9 cellular contexts compared by ENCODE assay signal in genomic region chr1:203630697-203631096, GRCh38. TPM values are rescaled to one million over a fixed set of nuclear protein-coding genes. Genes with fewer than 3 reads are reported as not detected.
DNase-seq lines count a peak whose midpoint lies in the region; ATAC-seq and TF ChIP-seq lines count a peak whose summit lies in the region.
"Had no signal": no experiment of that assay in that cellular context is flagged by ENCODE, and none has a peak within 500 bp of the region (broad histone marks: within the 10 kb centered on the region; RNA-seq: fewer than 3 reads in every experiment).

No MANE protein-coding gene starts in this region.

- peaks cover 0 to 4% (median 0%) of the 10 kb centered on the region in 3 experiments for H3K36me3 ChIP-seq in naive thymus-derived CD4-positive, alpha-beta T cell (ENCODE audit: control insufficient read depth in 2 of 3, insufficient read depth in 3 of 3, low read length in 3 of 3)
- H3K36me3 ChIP-seq in vagina, result no peaks in the 10 kb centered on the region
- no peaks in the 10 kb centered on the region for H3K36me3 ChIP-seq in body of pancreas (replicated peaks in 1 of 2; ENCODE audit: insufficient read depth in 1 of 2, low read depth in 2 of 2)

- H3K9me3 Mint-ChIP-seq in activated naive CD4-positive, alpha-beta T cell treated with anti-CD3 and anti-CD28 coated beads, Interleukin-2, amount 50 U/mL, for 72 hours, result no peaks in the 10 kb centered on the region
- no peaks in the 10 kb centered on the region for H3K9me3 Mint-ChIP-seq in activated naive CD4-positive, alpha-beta T cell treated with anti-CD3 and anti-CD28 coated beads for 36 hours
- no peaks in the 10 kb centered on the region for H3K9me3 Mint-ChIP-seq in endothelial cell (ENCODE audit: unreplicated experiment)
- peaks cover 0 to 3% (median 0%) of the 10 kb centered on the region in 11 donors for H3K9me3 Mint-ChIP-seq in naive thymus-derived CD4-positive, alpha-beta T cell

- peaks cover 52% of the 10 kb centered on the region for H3K4me1 Mint-ChIP-seq in activated naive CD4-positive, alpha-beta T cell treated with anti-CD3 and anti-CD28 coated beads for 36 hours (ENCODE audit: low read depth)
- H3K4me1 Mint-ChIP-seq in endothelial cell (ENCODE audit: unreplicated experiment), result peaks cover 44% of the 10 kb centered on the region
- H3K4me1 Mint-ChIP-seq in naive thymus-derived CD4-positive, alpha-beta T cell, result peaks cover 37 to 58% (median 46%) of the 10 kb centered on the region in 7 donors

- peaks cover 15 to 19% of the 10 kb centered on the region in 2 donors for H3K4me1 ChIP-seq in naive thymus-derived CD4-positive, alpha-beta T cell (ENCODE audit: control insufficient read depth in 2 of 2, insufficient read depth in 2 of 2, low read length in 2 of 2)
- H3K4me1 ChIP-seq in vagina, result peaks cover 62% of the 10 kb centered on the region
- peaks cover 46% of the 10 kb centered on the region for H3K4me1 ChIP-seq in body of pancreas

- intact Hi-C loops in activated naive CD4-positive, alpha-beta T cell treated with anti-CD3 and anti-CD28 coated beads for 36 hours (cut with micrococcal nuclease), result no loop called here
- intact Hi-C loops in naive thymus-derived CD4-positive, alpha-beta T cell (cut with micrococcal nuclease), result no loop called here
- intact Hi-C loops in vagina (cut with DNase I) (no loop called here), body of pancreas (cut with DNase I) (loop anchor here (5.0 kb wide), 1 partner anchor 57 kb away; no protein-coding TSS in a partner anchor)

- DNase-seq in activated naive CD4-positive, alpha-beta T cell treated with anti-CD3 and anti-CD28 coated beads, Interleukin-2, amount 50 U/mL, for 72 hours (ENCODE audit: low spot score in 2 of 2), result no peak
- DNase-seq in activated naive CD4-positive, alpha-beta T cell treated with anti-CD3 and anti-CD28 coated beads for 36 hours, result no peak
- DNase-seq in endothelial cell (ENCODE audit: low spot score) (no peak), vagina (ENCODE audit: extremely low spot score in 2 of 2) (no peak), body of pancreas (no peak), HuH-7 (ENCODE audit: low spot score) (no peak)
- no peak for DNase-seq in naive thymus-derived CD4-positive, alpha-beta T cell
- DNase-seq: HCEC 1CT had no signal

- H3K36me3 Mint-ChIP-seq in activated naive CD4-positive, alpha-beta T cell treated with anti-CD3 and anti-CD28 coated beads, Interleukin-2, amount 50 U/mL, for 72 hours, result peaks cover 0 to 33% of the 10 kb centered on the region in 2 donors
- no peaks in the 10 kb centered on the region for H3K36me3 Mint-ChIP-seq in activated naive CD4-positive, alpha-beta T cell treated with anti-CD3 and anti-CD28 coated beads for 36 hours (ENCODE audit: low read depth)
- H3K36me3 Mint-ChIP-seq in endothelial cell (ENCODE audit: low read depth, unreplicated experiment), result peaks cover 16% of the 10 kb centered on the region
- peaks cover 0 to 35% (median 0%) of the 10 kb centered on the region in 5 donors for H3K36me3 Mint-ChIP-seq in naive thymus-derived CD4-positive, alpha-beta T cell

- no peak for ATAC-seq in activated naive CD4-positive, alpha-beta T cell treated with anti-CD3 and anti-CD28 coated beads, Interleukin-2, amount 50 U/mL, for 72 hours
- no peak for ATAC-seq in naive thymus-derived CD4-positive, alpha-beta T cell
- ATAC-seq in body of pancreas (no peak), GM19351 (IDR thresholded peaks at IDR 0.05; ENCODE audit: unreplicated experiment) (no peak)

- POLR2A ChIA-PET in naive thymus-derived CD4-positive, alpha-beta T cell (lab: Charles Lee), result no interaction called here

- H3K27ac ChIP-seq in naive thymus-derived CD4-positive, alpha-beta T cell (ENCODE audit: low read depth, low read length), result no peak overlapping the region
- peak overlapping the region; percentile 94 for H3K27ac ChIP-seq in vagina
- peak overlapping the region in 2 of 4 donors; percentile 23 to 36 for H3K27ac ChIP-seq in body of pancreas

- H3K27me3 ChIP-seq in naive thymus-derived CD4-positive, alpha-beta T cell (ENCODE audit: control insufficient read depth in 2 of 2, insufficient read depth in 2 of 2, low read length in 2 of 2), result no peaks in the 10 kb centered on the region
- H3K27me3 ChIP-seq in vagina (no peaks in the 10 kb centered on the region), body of pancreas (no peaks in the 10 kb centered on the region)

- peak overlapping the region; percentile 1 to 88 for H3K27ac Mint-ChIP-seq in activated naive CD4-positive, alpha-beta T cell treated with anti-CD3 and anti-CD28 coated beads, Interleukin-2, amount 50 U/mL, for 72 hours
- no peak overlapping the region for H3K27ac Mint-ChIP-seq in activated naive CD4-positive, alpha-beta T cell treated with anti-CD3 and anti-CD28 coated beads for 36 hours
- peak overlapping the region; percentile 49 for H3K27ac Mint-ChIP-seq in endothelial cell (ENCODE audit: unreplicated experiment)
- H3K27ac Mint-ChIP-seq in naive thymus-derived CD4-positive, alpha-beta T cell, result peak overlapping the region; percentile 33 to 98 (median 72)

- TF ChIP-seq POLR2A in vagina (IDR thresholded peaks at IDR 0.05) (no peak), body of pancreas (IDR thresholded peaks at IDR 0.05) (no peak)

- no peak overlapping the region for H3K4me3 Mint-ChIP-seq in activated naive CD4-positive, alpha-beta T cell treated with anti-CD3 and anti-CD28 coated beads for 36 hours
- peak overlapping the region; percentile 63 for H3K4me3 Mint-ChIP-seq in endothelial cell (ENCODE audit: unreplicated experiment)
- peak overlapping the region; percentile 50 to 100 (median 87) for H3K4me3 Mint-ChIP-seq in naive thymus-derived CD4-positive, alpha-beta T cell

- CTCF ChIA-PET in activated naive CD4-positive, alpha-beta T cell treated with anti-CD3 and anti-CD28 coated beads for 36 hours (lab: Charles Lee), result interaction anchor here (1.0 to 1.2 kb wide), 2 partner anchors 9 to 72 kb away, joined by 3 read pairs; no protein-coding TSS in a partner anchor
- CTCF ChIA-PET in naive thymus-derived CD4-positive, alpha-beta T cell (lab: Charles Lee), result interaction anchor here (0.6 kb wide), 1 partner anchor 10 kb away, joined by 3 read pairs; no protein-coding TSS in a partner anchor

- H3K9me3 ChIP-seq in naive thymus-derived CD4-positive, alpha-beta T cell (ENCODE audit: control insufficient read depth in 2 of 3, low read length in 3 of 3), result no peaks in the 10 kb centered on the region
- H3K9me3 ChIP-seq in vagina (no peaks in the 10 kb centered on the region), body of pancreas (no peaks in the 10 kb centered on the region)

- no peak for TF ChIP-seq CTCF in endothelial cell (IDR thresholded peaks at IDR 0.05; ENCODE audit: unreplicated experiment)
- TF ChIP-seq CTCF in vagina (IDR thresholded peaks at IDR 0.05), result no peak
- no peak for TF ChIP-seq CTCF in body of pancreas (IDR thresholded peaks at IDR 0.05)

- H3K27me3 Mint-ChIP-seq in activated naive CD4-positive, alpha-beta T cell treated with anti-CD3 and anti-CD28 coated beads for 36 hours (ENCODE audit: low read depth), result no peaks in the 10 kb centered on the region
- H3K27me3 Mint-ChIP-seq in endothelial cell (ENCODE audit: unreplicated experiment), result peaks cover 11% of the 10 kb centered on the region
- H3K27me3 Mint-ChIP-seq in naive thymus-derived CD4-positive, alpha-beta T cell, result no peaks in the 10 kb centered on the region

- no peak overlapping the region for H3K4me3 ChIP-seq in naive thymus-derived CD4-positive, alpha-beta T cell (ENCODE audit: low read length)
- H3K4me3 ChIP-seq in vagina (peak overlapping the region in 1 of 2 donors; percentile 88), body of pancreas (no peak overlapping the region)

RNA-seq across cellular contexts. Expression of gene ATP2B4, which starts 4.1 kb away (rescaled TPM):
- 10 to 100 TPM; 12.2 to 56.1 TPM for total RNA-seq in activated naive CD4-positive, alpha-beta T cell treated with anti-CD3 and anti-CD28 coated beads, Interleukin-2, amount 50 U/mL, for 72 hours
- total RNA-seq in activated naive CD4-positive, alpha-beta T cell treated with anti-CD3 and anti-CD28 coated beads for 36 hours, result 10 to 100 TPM; 17.7 to 19.6 TPM
- total RNA-seq in endothelial cell (ENCODE audit: unreplicated experiment) (137 TPM), vagina (101 TPM), body of pancreas (10 to 100 TPM; 27.5 to 31.3 TPM)
- total RNA-seq in naive thymus-derived CD4-positive, alpha-beta T cell, result 10 to 100 TPM; 29.8 to 84.0 (median 59.9) TPM
- polyA plus RNA-seq in naive thymus-derived CD4-positive, alpha-beta T cell, result 10 to 100 TPM; 10.2 to 11.7 TPM
